2 cellular contexts compared by ENCODE assay signal in the genomic region with DNA sequence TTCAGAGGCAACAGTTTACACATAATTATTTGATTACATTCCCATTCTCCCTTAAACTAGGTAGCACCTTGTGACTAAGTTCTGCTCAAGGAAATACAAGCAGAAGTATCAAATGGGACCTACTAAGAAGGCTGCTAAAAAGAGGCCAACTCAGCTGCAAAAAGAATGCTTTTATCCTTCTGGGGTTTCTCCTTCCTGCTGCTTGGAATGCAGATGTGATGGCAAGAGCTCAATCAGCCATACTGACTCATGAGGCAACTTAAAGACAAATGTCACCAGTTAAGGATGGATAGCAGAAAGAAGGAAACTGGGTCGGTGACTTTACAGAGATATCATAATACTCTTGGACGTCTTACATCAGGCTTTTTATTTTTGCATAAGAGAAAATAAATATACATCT.
TF ChIP-seq lines count a peak whose summit lies in the region.

No MANE protein-coding gene starts in this region.

TF ChIP-seq in IMR-90, 13 proteins besides CTCF, POLR2A, EP300 and RAD21:
- TF ChIP-seq BHLHE40 (IDR thresholded peaks at IDR 0.05; ENCODE audit: low read depth, low read length): no peak
- TF ChIP-seq, protein P1, sequence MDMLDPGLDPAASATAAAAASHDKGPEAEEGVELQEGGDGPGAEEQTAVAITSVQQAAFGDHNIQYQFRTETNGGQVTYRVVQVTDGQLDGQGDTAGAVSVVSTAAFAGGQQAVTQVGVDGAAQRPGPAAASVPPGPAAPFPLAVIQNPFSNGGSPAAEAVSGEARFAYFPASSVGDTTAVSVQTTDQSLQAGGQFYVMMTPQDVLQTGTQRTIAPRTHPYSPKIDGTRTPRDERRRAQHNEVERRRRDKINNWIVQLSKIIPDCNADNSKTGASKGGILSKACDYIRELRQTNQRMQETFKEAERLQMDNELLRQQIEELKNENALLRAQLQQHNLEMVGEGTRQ (IDR thresholded peaks at IDR 0.05; ENCODE audit: low read depth, low read length): no peak
- no peak for TF ChIP-seq MXI1 (IDR thresholded peaks at IDR 0.05; ENCODE audit: borderline replicate concordance, low read depth, low read length)
- TF ChIP-seq, protein P2, sequence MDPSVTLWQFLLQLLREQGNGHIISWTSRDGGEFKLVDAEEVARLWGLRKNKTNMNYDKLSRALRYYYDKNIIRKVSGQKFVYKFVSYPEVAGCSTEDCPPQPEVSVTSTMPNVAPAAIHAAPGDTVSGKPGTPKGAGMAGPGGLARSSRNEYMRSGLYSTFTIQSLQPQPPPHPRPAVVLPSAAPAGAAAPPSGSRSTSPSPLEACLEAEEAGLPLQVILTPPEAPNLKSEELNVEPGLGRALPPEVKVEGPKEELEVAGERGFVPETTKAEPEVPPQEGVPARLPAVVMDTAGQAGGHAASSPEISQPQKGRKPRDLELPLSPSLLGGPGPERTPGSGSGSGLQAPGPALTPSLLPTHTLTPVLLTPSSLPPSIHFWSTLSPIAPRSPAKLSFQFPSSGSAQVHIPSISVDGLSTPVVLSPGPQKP (IDR thresholded peaks at IDR 0.05; ENCODE audit: borderline replicate concordance, low read depth, low read length): no peak
- no peak for TF ChIP-seq SMC3 (IDR thresholded peaks at IDR 0.05; ENCODE audit: low read depth, low read length)
- TF ChIP-seq NFE2L2 (IDR thresholded peaks at IDR 0.05; ENCODE audit: low read depth, low read length): no peak
- TF ChIP-seq MAZ (IDR thresholded peaks at IDR 0.05; ENCODE audit: borderline replicate concordance, low read depth, low read length): no peak
- TF ChIP-seq MAFK (IDR thresholded peaks at IDR 0.05; ENCODE audit: low read depth, low read length): no peak

TF ChIP-seq in K562, 482 proteins besides CTCF, POLR2A, EP300 and RAD21:
- TF ChIP-seq, protein P3, sequence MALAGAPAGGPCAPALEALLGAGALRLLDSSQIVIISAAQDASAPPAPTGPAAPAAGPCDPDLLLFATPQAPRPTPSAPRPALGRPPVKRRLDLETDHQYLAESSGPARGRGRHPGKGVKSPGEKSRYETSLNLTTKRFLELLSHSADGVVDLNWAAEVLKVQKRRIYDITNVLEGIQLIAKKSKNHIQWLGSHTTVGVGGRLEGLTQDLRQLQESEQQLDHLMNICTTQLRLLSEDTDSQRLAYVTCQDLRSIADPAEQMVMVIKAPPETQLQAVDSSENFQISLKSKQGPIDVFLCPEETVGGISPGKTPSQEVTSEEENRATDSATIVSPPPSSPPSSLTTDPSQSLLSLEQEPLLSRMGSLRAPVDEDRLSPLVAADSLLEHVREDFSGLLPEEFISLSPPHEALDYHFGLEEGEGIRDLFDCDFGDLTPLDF (CRISPR knock-in tag; IDR thresholded peaks at IDR 0.05): no peak
- TF ChIP-seq NBN (IDR thresholded peaks at IDR 0.05; ENCODE audit: low read depth) (no peak), RBM25 (IDR thresholded peaks at IDR 0.05; ENCODE audit: low read depth, low read length, severe bottlenecking) (peak; percentile 94), ZNF311 (CRISPR knock-in tag; IDR thresholded peaks at IDR 0.05) (no peak), PTTG1 (tag; IDR thresholded peaks at IDR 0.05; ENCODE audit: low read depth) (no peak), NFATC3 (IDR thresholded peaks at IDR 0.05) (no peak)
TF ChIP-seq in K562: peak in this region for 1.
